1 cellular context compared by ENCODE assay signal in genomic region chr17:16584273-16584995, GRCh38.
TF ChIP-seq lines count a peak whose summit lies in the region.

No MANE protein-coding gene starts in this region.

TF ChIP-seq in HepG2, 621 proteins besides CTCF, POLR2A, EP300 and RAD21 (continued from another document and continues in another):
- TF ChIP-seq ZNF407 (CRISPR knock-in tag; IDR thresholded peaks at IDR 0.05; ENCODE audit: not compliant biosample characterization), result peak; percentile 63
- TF ChIP-seq CSRNP1 (CRISPR knock-in tag; IDR thresholded peaks at IDR 0.05), result no peak; the same call in 1 of the 2 replicates
- TF ChIP-seq YEATS2 (CRISPR knock-in tag; IDR thresholded peaks at IDR 0.05; ENCODE audit: borderline replicate concordance), result peak; percentile 53; the same call in 1 of the 2 replicates
- no peak for TF ChIP-seq ZNF746 (CRISPR knock-in tag; IDR thresholded peaks at IDR 0.05)
- no peak for TF ChIP-seq ZBTB3 (CRISPR knock-in tag; IDR thresholded peaks at IDR 0.05; ENCODE audit: borderline replicate concordance, low read depth)
- peak; percentile 40; the same call in 1 of the 2 replicates for TF ChIP-seq BCL6 (CRISPR knock-in tag; IDR thresholded peaks at IDR 0.05)
- 0 out of 2 replicates have a peak, but pooled peaks have one; percentile 39 for TF ChIP-seq ARNT2 (CRISPR knock-in tag; IDR thresholded peaks at IDR 0.05; ENCODE audit: low read depth)
- no peak for TF ChIP-seq ZNF18 (CRISPR knock-in tag; IDR thresholded peaks at IDR 0.05; ENCODE audit: insufficient replicate concordance)
- no peak for TF ChIP-seq ZNF256 (CRISPR knock-in tag; conservative IDR thresholded peaks at IDR 0.05)
- TF ChIP-seq ZNF513 (CRISPR knock-in tag; conservative IDR thresholded peaks at IDR 0.05), result no peak
- no peak for TF ChIP-seq RXRA (CRISPR knock-in tag; IDR thresholded peaks at IDR 0.05)
- TF ChIP-seq ARID4A (CRISPR knock-in tag; IDR thresholded peaks at IDR 0.05; ENCODE audit: borderline replicate concordance), result peak; percentile 21; the same call in 1 of the 2 replicates
- no peak for TF ChIP-seq HCFC1 (IDR thresholded peaks at IDR 0.05; ENCODE audit: low read depth, low read length)
- TF ChIP-seq ZNF10 (CRISPR knock-in tag; IDR thresholded peaks at IDR 0.05; ENCODE audit: borderline replicate concordance, low read depth), result 0 out of 2 replicates have a peak, but pooled peaks have one; percentile 34
- 0 out of 2 replicates have a peak, but pooled peaks have one; percentile 23 for TF ChIP-seq ETV6 (CRISPR knock-in tag; conservative IDR thresholded peaks at IDR 0.05)
- 0 out of 2 replicates have a peak, but pooled peaks have one; percentile 31 for TF ChIP-seq TAF1 (CRISPR knock-in tag; IDR thresholded peaks at IDR 0.05)
- peak; percentile 54; the same call in 1 of the 2 replicates for TF ChIP-seq ZNF891 (CRISPR knock-in tag; IDR thresholded peaks at IDR 0.05)
- TF ChIP-seq RCOR2 (CRISPR knock-in tag; IDR thresholded peaks at IDR 0.05), result no peak
- TF ChIP-seq MXD3 (CRISPR knock-in tag; IDR thresholded peaks at IDR 0.05), result no peak
- no peak for TF ChIP-seq KAT7 (CRISPR knock-in tag; IDR thresholded peaks at IDR 0.05; ENCODE audit: borderline replicate concordance)
- TF ChIP-seq ZNF350 (CRISPR knock-in tag; IDR thresholded peaks at IDR 0.05; ENCODE audit: borderline replicate concordance, low read depth), result peak; percentile 50; the same call in 1 of the 2 replicates
- no peak for TF ChIP-seq KAT8 (CRISPR knock-in tag; IDR thresholded peaks at IDR 0.05)
- TF ChIP-seq ERF (CRISPR knock-in tag; IDR thresholded peaks at IDR 0.05), result peak; percentile 64; the same call in 1 of the 2 replicates
- TF ChIP-seq ZFX (CRISPR knock-in tag; IDR thresholded peaks at IDR 0.05; ENCODE audit: low read depth), result peak; percentile 36; the same call in 1 of the 2 replicates
- no peak for TF ChIP-seq ZNF430 (CRISPR knock-in tag; IDR thresholded peaks at IDR 0.05)
- TF ChIP-seq TOPORS (CRISPR knock-in tag; IDR thresholded peaks at IDR 0.05), result no peak
- TF ChIP-seq ATF6 (CRISPR knock-in tag; conservative IDR thresholded peaks at IDR 0.05), result no peak; the same call in 1 of the 2 replicates
- TF ChIP-seq ZNF251 (CRISPR knock-in tag; IDR thresholded peaks at IDR 0.05), result no peak
- no peak for TF ChIP-seq NRL (CRISPR knock-in tag; IDR thresholded peaks at IDR 0.05; ENCODE audit: borderline replicate concordance)
- TF ChIP-seq ZMAT5 (CRISPR knock-in tag; IDR thresholded peaks at IDR 0.05; ENCODE audit: borderline replicate concordance, low read depth), result no peak
- TF ChIP-seq GMEB2 (CRISPR knock-in tag; IDR thresholded peaks at IDR 0.05; ENCODE audit: low read depth), result no peak
- TF ChIP-seq ZFP90 (CRISPR knock-in tag; IDR thresholded peaks at IDR 0.05; ENCODE audit: borderline replicate concordance), result no peak
- no peak for TF ChIP-seq CREM (IDR thresholded peaks at IDR 0.05)
- no peak for TF ChIP-seq CREM (CRISPR knock-in tag; IDR thresholded peaks at IDR 0.05)
- no peak for TF ChIP-seq ZC3H4 (CRISPR knock-in tag; IDR thresholded peaks at IDR 0.05; ENCODE audit: borderline replicate concordance)
